ENCODE assay signal across 13 cellular contexts in genomic region chr3:105402287-105402801, GRCh38. TPM values are rescaled to one million over a fixed set of nuclear protein-coding genes. Genes with fewer than 3 reads are reported as not detected.
DNase-seq lines count a peak whose midpoint lies in the region; ATAC-seq and TF ChIP-seq lines count a peak whose summit lies in the region.
"Had no signal": no experiment of that assay in that cellular context is flagged by ENCODE, and none has a peak within 500 bp of the region (broad histone marks: within the 10 kb centered on the region; RNA-seq: fewer than 3 reads in every experiment).

No MANE protein-coding gene starts in this region.

- no peak for ATAC-seq in GM23338
- no peak for ATAC-seq in natural killer cell treated with Interleukin-12 subunit alpha and Interleukin-12 subunit beta and Interleukin-15 and Interleukin-18, amount 100 ng/mL, for 72 hours
- ATAC-seq: T-helper 17 cell had no signal

- DNase-seq in H9 (no peak), NT2/D1 (ENCODE audit: low read depth, low spot score) (peak; percentile 66), epithelial cell of prostate (ENCODE audit: low read depth, low spot score) (peak; percentile 88), retinal pigment epithelial cell (ENCODE audit: low read depth) (peak; percentile 95), GM23338 (ENCODE audit: low spot score) (no peak), DMS153 treated with DMSO at 0.1 percent for 48 hours (lab: John Stamatoyannopoulos, UW; ENCODE audit: unreplicated experiment) (no peak)
- DNase-seq in natural killer cell treated with Interleukin-12 subunit alpha and Interleukin-12 subunit beta and Interleukin-15 and Interleukin-18, amount 100 ng/mL, for 72 hours (ENCODE audit: low spot score) = no peak
- DNase-seq: activated CD4-positive, alpha-beta T cell treated with anti-CD3 and anti-CD28 coated beads, Interleukin-2, amount 50 U/mL, for 4 hours; GOT3; KG1; NCI-H2081 treated with DMSO at 0.1 percent for 48 hours; OCI-M1; T-helper 17 cell had no signal

- no peak overlapping the region for H3T11ph ChIP-seq in H9 (ENCODE audit: low read length)

- H4K91ac ChIP-seq in H9 (ENCODE audit: insufficient read length, low read depth, low read length) = no peak overlapping the region

- H2BK5ac ChIP-seq in H9 (ENCODE audit: insufficient read length, low read length) = no peak overlapping the region

- H3K4me3 Mint-ChIP-seq in H9 = no peak overlapping the region
- no peak overlapping the region for H3K4me3 Mint-ChIP-seq in GM23338
- H3K4me3 Mint-ChIP-seq in natural killer cell treated with Interleukin-12 subunit alpha and Interleukin-12 subunit beta and Interleukin-15 and Interleukin-18, amount 100 ng/mL, for 72 hours = no peak overlapping the region
- H3K4me3 Mint-ChIP-seq: T-helper 17 cell had no signal

- H3K79me1 ChIP-seq in H9 (ENCODE audit: insufficient read depth, low read depth, low read length, poor library complexity, severe bottlenecking) = no peaks in the 10 kb centered on the region

- no peak overlapping the region for H3K23ac ChIP-seq in H9 (ENCODE audit: insufficient read length, low read depth, low read length)

- no peak overlapping the region for H3K4me3 ChIP-seq in NT2/D1 (ENCODE audit: insufficient read length, low read depth)
- H3K4me3 ChIP-seq in retinal pigment epithelial cell (ENCODE audit: low read length) = peak overlapping the region; percentile 26
- no peak overlapping the region for H3K4me3 ChIP-seq in GM23338

- H3K79me2 ChIP-seq in H9 (ENCODE audit: insufficient read depth, low read length) (no peaks in the 10 kb centered on the region), GM23338 (replicated peaks; ENCODE audit: insufficient read depth) (no peaks in the 10 kb centered on the region; the same call in 1 of the 2 replicates)

- H2AK5ac ChIP-seq in H9 (ENCODE audit: insufficient read length, low read length) = no peak overlapping the region

- H3K4me2 ChIP-seq in H9 (ENCODE audit: insufficient read depth, insufficient read length, low read length) = no peak overlapping the region
- no peak overlapping the region for H3K4me2 ChIP-seq in GM23338

- peaks cover 18 to 20% of the 10 kb centered on the region in 2 experiments for H3K9me3 Mint-ChIP-seq in H9
- peaks cover 8% of the 10 kb centered on the region; the same call in 2 of the 3 replicates for H3K9me3 Mint-ChIP-seq in GM23338
- peaks cover 11% of the 10 kb centered on the region for H3K9me3 Mint-ChIP-seq in natural killer cell treated with Interleukin-12 subunit alpha and Interleukin-12 subunit beta and Interleukin-15 and Interleukin-18, amount 100 ng/mL, for 72 hours

- H4K5ac ChIP-seq in H9 (ENCODE audit: insufficient read length, low read depth, low read length) = no peak overlapping the region

- H3K4ac ChIP-seq in H9 (ENCODE audit: low read depth, low read length) = no peak overlapping the region

- H3K36me3 ChIP-seq in NT2/D1 (ENCODE audit: insufficient read depth, insufficient read length, low read length) (no peaks in the 10 kb centered on the region), GM23338 (ENCODE audit: insufficient read depth) (no peaks in the 10 kb centered on the region)

- H3K23me2 ChIP-seq in H9 (ENCODE audit: insufficient read length, low read depth, low read length, poor library complexity, severe bottlenecking) = no peaks in the 10 kb centered on the region

- no peaks in the 10 kb centered on the region for H3K27me3 ChIP-seq in H9 (ENCODE audit: insufficient read depth, low read length)
- no peaks in the 10 kb centered on the region for H3K27me3 ChIP-seq in NT2/D1 (ENCODE audit: insufficient read depth, insufficient read length)
- no peaks in the 10 kb centered on the region for H3K27me3 ChIP-seq in GM23338 (ENCODE audit: insufficient read depth)

- H2BK12ac ChIP-seq in H9 (ENCODE audit: insufficient read length, low read depth, low read length) = no peak overlapping the region

- H4K20me1 ChIP-seq in H9 (ENCODE audit: control insufficient read depth, insufficient read depth, insufficient read length) (no peaks in the 10 kb centered on the region), GM23338 (replicated peaks; ENCODE audit: insufficient read depth) (no peaks in the 10 kb centered on the region)

- no peak overlapping the region for H3K14ac ChIP-seq in H9 (ENCODE audit: insufficient read depth, low read length)

- no peak overlapping the region for H2BK120ac ChIP-seq in H9 (ENCODE audit: low read depth, low read length, poor library complexity, severe bottlenecking)

- H2BK20ac ChIP-seq in H9 (ENCODE audit: low read depth, low read length, poor library complexity, severe bottlenecking) = no peak overlapping the region

- peaks cover 11 to 12% of the 10 kb centered on the region in 2 experiments for H3K4me1 Mint-ChIP-seq in H9
- H3K4me1 Mint-ChIP-seq in GM23338 = peaks cover 8% of the 10 kb centered on the region
- H3K4me1 Mint-ChIP-seq in natural killer cell treated with Interleukin-12 subunit alpha and Interleukin-12 subunit beta and Interleukin-15 and Interleukin-18, amount 100 ng/mL, for 72 hours (ENCODE audit: low read depth in 2 of 2) = no peaks in the 10 kb centered on the region
- H3K4me1 Mint-ChIP-seq: T-helper 17 cell had no signal

- no peak overlapping the region for H2AFZ ChIP-seq in H9 (ENCODE audit: low read length)
- no peak overlapping the region for H2AFZ ChIP-seq in GM23338

- no peaks in the 10 kb centered on the region for H3K9me2 ChIP-seq in GM23338 (ENCODE audit: insufficient read depth)

- H3K18ac ChIP-seq in H9 (ENCODE audit: insufficient read length, low read depth, low read length) = no peak overlapping the region

- H3F3A ChIP-seq in GM23338 (replicated peaks; ENCODE audit: low read depth) = no peaks in the 10 kb centered on the region

- H3K9me3 ChIP-seq in H9 (ENCODE audit: control insufficient read depth, low read depth, low read length) = no peaks in the 10 kb centered on the region
- peaks cover 7% of the 10 kb centered on the region for H3K9me3 ChIP-seq in NT2/D1 (ENCODE audit: insufficient read depth, low read length)

- H3K27me3 Mint-ChIP-seq in H9 (ENCODE audit: low read depth) (no peaks in the 10 kb centered on the region), GM23338 (ENCODE audit: insufficient read depth, low read depth, poor library complexity) (peaks cover 3% of the 10 kb centered on the region)
- no peaks in the 10 kb centered on the region for H3K27me3 Mint-ChIP-seq in natural killer cell treated with Interleukin-12 subunit alpha and Interleukin-12 subunit beta and Interleukin-15 and Interleukin-18, amount 100 ng/mL, for 72 hours
- H3K27me3 Mint-ChIP-seq: T-helper 17 cell had no signal

- H3K27ac ChIP-seq in H9 (ENCODE audit: insufficient read length, low read depth, low read length) (no peak overlapping the region), epithelial cell of prostate (peak overlapping the region; percentile 92), GM23338 (ENCODE audit: low read depth) (no peak overlapping the region)

- WGBS in H9 (ENCODE audit: extremely low coverage, insufficient read length, low lambda C conversion rate) = no CpG with 5 or more reads among the region's 6 CpGs

- peak overlapping the region in 2 of 3 experiments; percentile 78 to 94; a peak in 3 of 7 replicates for H3K27ac Mint-ChIP-seq in H9
- no peak overlapping the region for H3K27ac Mint-ChIP-seq in GM23338
- no peak overlapping the region for H3K27ac Mint-ChIP-seq in natural killer cell treated with Interleukin-12 subunit alpha and Interleukin-12 subunit beta and Interleukin-15 and Interleukin-18, amount 100 ng/mL, for 72 hours
- H3K27ac Mint-ChIP-seq: T-helper 17 cell had no signal

- H4K8ac ChIP-seq in H9 (replicated peaks; ENCODE audit: insufficient read length, low read depth, low read length) = no peak overlapping the region

- H3K36me3 Mint-ChIP-seq in H9 (ENCODE audit: insufficient read depth in 1 of 3, low read depth in 3 of 3) = peaks cover 26 to 37% (median 28%) of the 10 kb centered on the region in 3 experiments
- H3K36me3 Mint-ChIP-seq in GM23338 (ENCODE audit: low read depth) = peaks cover 29% of the 10 kb centered on the region
- peaks cover 10% of the 10 kb centered on the region for H3K36me3 Mint-ChIP-seq in natural killer cell treated with Interleukin-12 subunit alpha and Interleukin-12 subunit beta and Interleukin-15 and Interleukin-18, amount 100 ng/mL, for 72 hours

- TF ChIP-seq CTCF in H9 (conservative IDR thresholded peaks at IDR 0.05) (no peak), retinal pigment epithelial cell (conservative IDR thresholded peaks at IDR 0.05; ENCODE audit: low read depth, low read length) (no peak), GM23338 (conservative IDR thresholded peaks at IDR 0.05; ENCODE audit: low read depth in 2 of 2) (no peak)

- H2BK15ac ChIP-seq in H9 (ENCODE audit: low read depth, low read length) = no peak overlapping the region

- H3K9ac ChIP-seq in H9 (ENCODE audit: extremely low read depth, insufficient read length, low read length) (no peak overlapping the region), NT2/D1 (ENCODE audit: insufficient read length, low read depth) (no peak overlapping the region)

- H3K56ac ChIP-seq in H9 (ENCODE audit: insufficient read length, low read depth, low read length) = no peak overlapping the region

- 0 out of 2 replicates have a peak, but pooled peaks cover 2% of the 10 kb centered on the region for H3K4me1 ChIP-seq in H9 (ENCODE audit: insufficient read depth, low read length)
- no peaks in the 10 kb centered on the region for H3K4me1 ChIP-seq in NT2/D1 (ENCODE audit: insufficient read depth, insufficient read length)
- H3K4me1 ChIP-seq in GM23338 (ENCODE audit: insufficient read depth) = no peaks in the 10 kb centered on the region

TF ChIP-seq in GM23338, 12 proteins besides CTCF, POLR2A, EP300 and RAD21 (continues in another document):
- TF ChIP-seq, protein P1, sequence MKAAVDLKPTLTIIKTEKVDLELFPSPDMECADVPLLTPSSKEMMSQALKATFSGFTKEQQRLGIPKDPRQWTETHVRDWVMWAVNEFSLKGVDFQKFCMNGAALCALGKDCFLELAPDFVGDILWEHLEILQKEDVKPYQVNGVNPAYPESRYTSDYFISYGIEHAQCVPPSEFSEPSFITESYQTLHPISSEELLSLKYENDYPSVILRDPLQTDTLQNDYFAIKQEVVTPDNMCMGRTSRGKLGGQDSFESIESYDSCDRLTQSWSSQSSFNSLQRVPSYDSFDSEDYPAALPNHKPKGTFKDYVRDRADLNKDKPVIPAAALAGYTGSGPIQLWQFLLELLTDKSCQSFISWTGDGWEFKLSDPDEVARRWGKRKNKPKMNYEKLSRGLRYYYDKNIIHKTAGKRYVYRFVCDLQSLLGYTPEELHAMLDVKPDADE (IDR thresholded peaks at IDR 0.05) = no peak
- no peak for TF ChIP-seq EZH2 (IDR thresholded peaks at IDR 0.05; ENCODE audit: low read depth, unreplicated experiment)

RNA-seq across cellular contexts. Expression of gene ALCAM, which starts 35.6 kb away (rescaled TPM):
- 43.3 and 43.7 TPM in 2 replicates for total RNA-seq in H9 (2021)
- 29.7 and 36.0 TPM in 2 replicates for total RNA-seq in GM23338 (2014; rRNA removed; shearing (Covaris generic))
- 11.3 and 14.2 TPM in 2 replicates for polyA plus RNA-seq in GM23338 (2016; fragmentation: Nextera tagmentation; extraction: Ambion mirVana)
- 1 to 10 TPM; 8.0 to 9.0 TPM for total RNA-seq in natural killer cell treated with Interleukin-12 subunit alpha and Interleukin-12 subunit beta and Interleukin-15 and Interleukin-18, amount 100 ng/mL, for 72 hours

Comparison
In these comparisons a context has a peak if more than half of its experiments do, and no peak if none do; other contexts are left out.
1. DNase-seq: peak in NT2/D1 (single experiment), epithelial cell of prostate (single experiment) and retinal pigment epithelial cell (single experiment); none in H9 (single experiment), GM23338 (single experiment), DMS153 treated with DMSO at 0.1 percent for 48 hours (single experiment) and natural killer cell treated with Interleukin-12 subunit alpha and Interleukin-12 subunit beta and Interleukin-15 and Interleukin-18, amount 100 ng/mL, for 72 hours (single experiment).
2. H3K27ac Mint-ChIP-seq: peak in H9 (2 of 3); none in GM23338 (single experiment) and natural killer cell treated with Interleukin-12 subunit alpha and Interleukin-12 subunit beta and Interleukin-15 and Interleukin-18, amount 100 ng/mL, for 72 hours (0 of 2).